In the genomic region with DNA sequence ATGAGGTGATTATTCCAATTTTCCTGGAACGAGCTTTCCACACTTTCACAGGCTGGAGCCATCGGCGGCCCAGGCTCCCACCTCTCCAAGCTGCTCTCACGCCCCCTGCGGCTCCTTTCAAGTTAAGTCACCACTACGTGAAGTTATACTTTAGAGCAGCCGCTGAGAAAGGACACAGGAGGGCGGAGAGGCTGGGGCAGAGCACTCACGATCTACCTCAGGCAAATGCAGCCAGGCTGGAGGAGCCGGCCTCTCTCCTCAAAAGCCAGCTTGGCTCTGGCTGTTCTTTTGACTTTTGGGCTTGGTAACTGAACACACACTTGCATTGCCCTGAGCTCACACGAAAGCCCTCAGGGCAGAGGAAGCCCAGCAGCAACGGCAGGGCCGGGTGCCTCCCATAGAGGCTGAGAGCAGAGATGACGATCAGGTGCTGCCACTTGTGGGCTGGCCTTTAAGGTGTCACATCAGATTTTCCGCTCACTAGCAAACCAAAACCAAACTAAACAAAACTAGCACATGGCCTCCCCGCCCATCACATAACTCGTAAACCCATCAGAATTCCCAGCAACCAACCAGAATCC, we compare ENCODE assay signal across 8 cellular contexts.
DNase-seq lines count a peak whose midpoint lies in the region; ATAC-seq and TF ChIP-seq lines count a peak whose summit lies in the region.

No MANE protein-coding gene starts in this region.

- peak overlapping the region; percentile 22; the same call in 1 of the 2 replicates for H3K4me3 ChIP-seq in LNCaP clone FGC (ENCODE audit: low read depth, low read length)
- no peak overlapping the region for H3K4me3 ChIP-seq in epithelial cell of esophagus (ENCODE audit: low read length)
- H3K4me3 ChIP-seq in sigmoid colon = peak overlapping the region in 3 of 4 donors; percentile 12 to 25 (median 16)
- H3K4me3 ChIP-seq in body of pancreas = no peak overlapping the region

- TF ChIP-seq CTCF in LNCaP clone FGC (IDR thresholded peaks at IDR 0.05; ENCODE audit: control insufficient read depth, extremely low read depth, insufficient read depth) = peak; percentile 28; the same call in 1 of the 2 replicates
- TF ChIP-seq CTCF in epithelial cell of esophagus (IDR thresholded peaks at IDR 0.05; ENCODE audit: insufficient read depth, low read depth, low read length, missing control alignments) = no peak
- no peak for TF ChIP-seq CTCF in sigmoid colon (IDR thresholded peaks at IDR 0.05)
- no peak for TF ChIP-seq CTCF in body of pancreas (IDR thresholded peaks at IDR 0.05)

- H3K36me3 Mint-ChIP-seq in activated CD4-positive, alpha-beta memory T cell treated with anti-CD3 and anti-CD28 coated beads, Interleukin-2, amount 10 ng/mL, durations not matched to agents 7 days and 5 days (ENCODE audit: low read depth) = no peaks in the 10 kb centered on the region

- ATAC-seq in body of pancreas = no peak

- peak overlapping the region; percentile 74 to 85 (median 80) for H3K27ac ChIP-seq in sigmoid colon
- no peak overlapping the region for H3K27ac ChIP-seq in body of pancreas

- H3K36me3 ChIP-seq in sigmoid colon (no peaks in the 10 kb centered on the region), body of pancreas (replicated peaks in 1 of 2; ENCODE audit: insufficient read depth in 1 of 2, low read depth in 2 of 2) (no peaks in the 10 kb centered on the region)

- H3K9me3 ChIP-seq in sigmoid colon (no peaks in the 10 kb centered on the region), body of pancreas (no peaks in the 10 kb centered on the region)

- TF ChIP-seq EP300 in sigmoid colon (IDR thresholded peaks at IDR 0.05) = peak in 1 of 4 donors; percentile 10

- peak overlapping the region; percentile 96 for H3K27ac Mint-ChIP-seq in activated CD4-positive, alpha-beta memory T cell treated with anti-CD3 and anti-CD28 coated beads, Interleukin-2, amount 10 ng/mL, durations not matched to agents 7 days and 5 days

- peaks cover 0 to 61% (median 60%) of the 10 kb centered on the region in 4 donors for H3K4me1 ChIP-seq in sigmoid colon
- peaks cover under 1% of the 10 kb centered on the region for H3K4me1 ChIP-seq in body of pancreas

- in situ Hi-C loops in Caki2 (cut with HindIII; ENCODE audit: low pct_unique_long_range_greater_than_20kb, low sequenced_read_pairs) = no loop called here

- H3K4me1 Mint-ChIP-seq in activated CD4-positive, alpha-beta memory T cell treated with anti-CD3 and anti-CD28 coated beads, Interleukin-2, amount 10 ng/mL, durations not matched to agents 7 days and 5 days = peaks cover 35% of the 10 kb centered on the region

- DNase-seq in Caki2 (ENCODE audit: low read depth) (peak; percentile 18), LNCaP clone FGC (ENCODE audit: low read depth) (peak; percentile 88), epithelial cell of esophagus (ENCODE audit: low read depth) (peak; percentile 29), sigmoid colon (no peak), NCI-H2081 treated with DMSO at 0.1 percent for 48 hours (lab: John Stamatoyannopoulos, UW) (no peak), body of pancreas (no peak), midbrain (lab: John Stamatoyannopoulos, UW) (no peak)
- DNase-seq in activated CD4-positive, alpha-beta memory T cell treated with anti-CD3 and anti-CD28 coated beads, Interleukin-2, amount 10 ng/mL, durations not matched to agents 7 days and 5 days = peak; percentile 86

- H3K4me3 Mint-ChIP-seq in activated CD4-positive, alpha-beta memory T cell treated with anti-CD3 and anti-CD28 coated beads, Interleukin-2, amount 10 ng/mL, durations not matched to agents 7 days and 5 days = peak overlapping the region; percentile 70

- CTCF ChIA-PET in activated CD4-positive, alpha-beta memory T cell treated with anti-CD3 and anti-CD28 coated beads, Interleukin-2, amount 10 ng/mL, durations not matched to agents 7 days and 5 days (lab: Charles Lee) = interaction anchor here (0.6 to 2.5 kb wide), 20 partner anchors 10 to 281 kb away, joined by 3 to 17 read pairs (median 4); partner anchors contain the start of genes MPHOSPH9, OGFOD2 and PITPNM2

- no peaks in the 10 kb centered on the region for H3K9me3 Mint-ChIP-seq in activated CD4-positive, alpha-beta memory T cell treated with anti-CD3 and anti-CD28 coated beads, Interleukin-2, amount 10 ng/mL, durations not matched to agents 7 days and 5 days

- H3K27me3 ChIP-seq in sigmoid colon (no peaks in the 10 kb centered on the region), body of pancreas (no peaks in the 10 kb centered on the region)

- intact Hi-C loops in sigmoid colon (cut with DNase I) = no loop called here
- intact Hi-C loops in body of pancreas (cut with DNase I) = no loop called here

- no peak for TF ChIP-seq POLR2A in sigmoid colon (IDR thresholded peaks at IDR 0.05)
- TF ChIP-seq POLR2A in body of pancreas (IDR thresholded peaks at IDR 0.05) = no peak

- POLR2A ChIA-PET in activated CD4-positive, alpha-beta memory T cell treated with anti-CD3 and anti-CD28 coated beads, Interleukin-2, amount 10 ng/mL, durations not matched to agents 7 days and 5 days (lab: Charles Lee) = interaction anchor here (0.7 to 4.7 kb wide), 25 partner anchors 8 to 343 kb away, joined by 3 to 49 read pairs (median 4); partner anchors contain the start of genes ABCB9, ARL6IP4, MPHOSPH9 and MTRFR

- H3K27me3 Mint-ChIP-seq in activated CD4-positive, alpha-beta memory T cell treated with anti-CD3 and anti-CD28 coated beads, Interleukin-2, amount 10 ng/mL, durations not matched to agents 7 days and 5 days = no peaks in the 10 kb centered on the region

- 32 to 35% methylated on average over 17 of the region's 17 CpGs for WGBS in sigmoid colon, 2 donors
- 77 to 80% methylated on average over 13 to 17 of the region's 17 CpGs for WGBS in body of pancreas, 2 donors

Comparison
In these comparisons a context has a peak if more than half of its experiments do, and no peak if none do; other contexts are left out.
1. DNase-seq: peak in Caki2 (single experiment), LNCaP clone FGC (single experiment), activated CD4-positive, alpha-beta memory T cell treated with anti-CD3 and anti-CD28 coated beads, Interleukin-2, amount 10 ng/mL, durations not matched to agents 7 days and 5 days (single experiment) and epithelial cell of esophagus (single experiment); none in sigmoid colon (single experiment), NCI-H2081 treated with DMSO at 0.1 percent for 48 hours (single experiment), body of pancreas (0 of 4) and midbrain (single experiment).
2. H3K4me3 ChIP-seq: peak in LNCaP clone FGC (single experiment) and sigmoid colon (3 of 4); none in epithelial cell of esophagus (single experiment) and body of pancreas (0 of 2).
3. H3K27ac ChIP-seq: peak in sigmoid colon (4 of 4); none in body of pancreas (0 of 4).